ENCODE assay signal across 8 cellular contexts in genomic region chr11:73335204-73335923, GRCh38. TPM values are rescaled to one million over a fixed set of nuclear protein-coding genes. Genes with fewer than 3 reads are reported as not detected.
DNase-seq lines count a peak whose midpoint lies in the region; ATAC-seq and TF ChIP-seq lines count a peak whose summit lies in the region.

No MANE protein-coding gene starts in this region.

- H3K27ac ChIP-seq in subcutaneous abdominal adipose tissue (ENCODE audit: low read depth, low read length) = peak overlapping the region; percentile 57

- TF ChIP-seq CTCF in LNCaP clone FGC (IDR thresholded peaks at IDR 0.05; ENCODE audit: control insufficient read depth, extremely low read depth, insufficient read depth) (peak; percentile 87), fibroblast of the aortic adventitia (IDR thresholded peaks at IDR 0.05; ENCODE audit: insufficient read depth, low read length) (peak; percentile 99)

- peak overlapping the region in 2 of 5 donors; percentile 16 to 19 for H3K9ac ChIP-seq in subcutaneous abdominal adipose tissue (ENCODE audit: low read length in 5 of 5)

- H3K4me3 ChIP-seq in LNCaP clone FGC (ENCODE audit: low read depth, low read length) (no peak overlapping the region), fibroblast of the aortic adventitia (ENCODE audit: low read depth, low read length) (peak overlapping the region; percentile 17), subcutaneous abdominal adipose tissue (ENCODE audit: low read depth in 1 of 5, low read length in 5 of 5) (no peak overlapping the region)

- H3K36me3 ChIP-seq in subcutaneous abdominal adipose tissue (ENCODE audit: control insufficient read depth in 5 of 5, insufficient read depth in 5 of 5, low read length in 5 of 5) = no peaks in the 10 kb centered on the region

- peaks cover 0 to 4% (median 0%) of the 10 kb centered on the region in 5 donors for H3K27me3 ChIP-seq in subcutaneous abdominal adipose tissue (ENCODE audit: control insufficient read depth in 5 of 5, insufficient read depth in 4 of 5, low read length in 5 of 5)

- peaks cover 14 to 53% (median 47%) of the 10 kb centered on the region in 5 donors for H3K4me1 ChIP-seq in subcutaneous abdominal adipose tissue (ENCODE audit: control insufficient read depth in 5 of 5, insufficient read depth in 5 of 5, low read length in 5 of 5)

- peak; percentile 28 for DNase-seq in DMS153 (lab: John Stamatoyannopoulos, UW)
- peak; percentile 19 for DNase-seq in LNCaP clone FGC (ENCODE audit: low read depth)
- peak; percentile 81 for DNase-seq in RPMI8226
- DNase-seq in activated T-helper 1 cell treated with anti-CD3 and anti-CD28 coated beads, Interleukin-2, amount 50 U/mL, for 16 hours (ENCODE audit: low read depth in 1 of 2, low spot score in 1 of 2) = peak; percentile 56 to 72
- peak; percentile 87 for DNase-seq in fibroblast of the aortic adventitia (ENCODE audit: low read depth)
- peak in 50 of 56 donors; percentile 41 to 92 (median 71) for DNase-seq in nucleus accumbens (lab: John Stamatoyannopoulos, UW)

- no peaks in the 10 kb centered on the region for H3K9me3 ChIP-seq in subcutaneous abdominal adipose tissue (ENCODE audit: control insufficient read depth in 5 of 5, low read length in 5 of 5)

- no peak for ATAC-seq in GM19467 (IDR thresholded peaks at IDR 0.05; ENCODE audit: unreplicated experiment)

RNA-seq across cellular contexts. Expression of gene ARHGEF17, which starts 27.3 kb away (rescaled TPM):
- 30.3 and 70.3 TPM in 2 replicates for total RNA-seq in fibroblast of the aortic adventitia (ENCODE audit: low replicate concordance)

RNA-seq across cellular contexts. Expression of gene RELT, which starts 40.8 kb away (rescaled TPM):
- 0.57 and 4.6 TPM in 2 replicates for total RNA-seq in fibroblast of the aortic adventitia (ENCODE audit: low replicate concordance)

Comparison
In these comparisons a context has a peak if more than half of its experiments do, and no peak if none do; other contexts are left out.
1. DNase-seq: peak in every context shown above with its lines; median percentile 87 in fibroblast of the aortic adventitia; 81 in RPMI8226; 71 in nucleus accumbens; 64 in activated T-helper 1 cell treated with anti-CD3 and anti-CD28 coated beads, Interleukin-2, amount 50 U/mL, for 16 hours; 28 in DMS153; 19 in LNCaP clone FGC.